Comparison of ENCODE assay signal across 1 cellular context in genomic region chr12:69359531-69360347, GRCh38.
TF ChIP-seq lines count a peak whose summit lies in the region.

TSS of gene YEATS4 (plus strand) at chr12:69359743. CDS start at chr12:69359973, 230 bp downstream.

TF ChIP-seq in HepG2, 621 proteins besides CTCF, POLR2A, EP300 and RAD21 (continued from another document and continues in another):
- peak; percentile 73 for TF ChIP-seq ZBED4 (CRISPR knock-in tag; IDR thresholded peaks at IDR 0.05; ENCODE audit: borderline replicate concordance)
- TF ChIP-seq NR2F2 (IDR thresholded peaks at IDR 0.05; ENCODE audit: borderline replicate concordance, low read depth), result no peak
- TF ChIP-seq ZNF275 (CRISPR knock-in tag; IDR thresholded peaks at IDR 0.05; ENCODE audit: borderline replicate concordance), result no peak
- TF ChIP-seq CREB3 (CRISPR knock-in tag; IDR thresholded peaks at IDR 0.05), result no peak
- TF ChIP-seq KDM2A (CRISPR knock-in tag; IDR thresholded peaks at IDR 0.05; ENCODE audit: borderline replicate concordance, low read depth), result peak; percentile 80; the same call in 1 of the 2 replicates
- TF ChIP-seq YY1 (IDR thresholded peaks at IDR 0.05; ENCODE audit: insufficient read depth, insufficient replicate concordance, low read depth, low read length), result peak; percentile 69
- no peak for TF ChIP-seq ZNF580 (CRISPR knock-in tag; IDR thresholded peaks at IDR 0.05; ENCODE audit: borderline replicate concordance, low read depth)
- no peak for TF ChIP-seq NFIB (CRISPR knock-in tag; IDR thresholded peaks at IDR 0.05; ENCODE audit: borderline replicate concordance)
- no peak for TF ChIP-seq ONECUT2 (CRISPR knock-in tag; IDR thresholded peaks at IDR 0.05)
- peak; percentile 81 for TF ChIP-seq ZNF800 (CRISPR knock-in tag; IDR thresholded peaks at IDR 0.05)
- no peak for TF ChIP-seq RBM39 (IDR thresholded peaks at IDR 0.05; ENCODE audit: low read depth, low read length, poor library complexity, severe bottlenecking)
- TF ChIP-seq JUNB (CRISPR knock-in tag; IDR thresholded peaks at IDR 0.05; ENCODE audit: borderline replicate concordance), result peak; percentile 14; the same call in 1 of the 2 replicates
- TF ChIP-seq MAZ (IDR thresholded peaks at IDR 0.05; ENCODE audit: borderline replicate concordance, low read depth, low read length), result 0 out of 2 replicates have a peak, but pooled peaks have one; percentile 32
- peak; percentile 62; the same call in 1 of the 2 replicates for TF ChIP-seq MAZ (CRISPR knock-in tag; IDR thresholded peaks at IDR 0.05; ENCODE audit: low read depth)
- no peak for TF ChIP-seq ZNF558 (CRISPR knock-in tag; IDR thresholded peaks at IDR 0.05; ENCODE audit: borderline replicate concordance)
- TF ChIP-seq FOXK2 (IDR thresholded peaks at IDR 0.05), result no peak
- TF ChIP-seq KDM1A (CRISPR knock-in tag; IDR thresholded peaks at IDR 0.05), result 0 out of 2 replicates have a peak, but pooled peaks have one; percentile 4
- TF ChIP-seq FOXA1 (IDR thresholded peaks at IDR 0.05), result no peak
- TF ChIP-seq FOXA1 (CRISPR knock-in tag; IDR thresholded peaks at IDR 0.05), result peak; percentile 52; the same call in 1 of the 2 replicates
- peak; percentile 89; the same call in 1 of the 2 replicates for TF ChIP-seq ZNF598 (CRISPR knock-in tag; IDR thresholded peaks at IDR 0.05; ENCODE audit: borderline replicate concordance)
- TF ChIP-seq ZNF256 (CRISPR knock-in tag; conservative IDR thresholded peaks at IDR 0.05), result 0 out of 2 replicates have a peak, but pooled peaks have one; percentile 61
- TF ChIP-seq KLF6 (CRISPR knock-in tag; IDR thresholded peaks at IDR 0.05), result peak; percentile 76
- TF ChIP-seq KMT2B (CRISPR knock-in tag; IDR thresholded peaks at IDR 0.05), result peak; percentile 86
- TF ChIP-seq SMC3 (IDR thresholded peaks at IDR 0.05; ENCODE audit: low read length), result no peak
- TF ChIP-seq ZNF510 (CRISPR knock-in tag; IDR thresholded peaks at IDR 0.05; ENCODE audit: low read depth), result no peak
- TF ChIP-seq ZFP36L1 (CRISPR knock-in tag; IDR thresholded peaks at IDR 0.05), result peak; percentile 64; the same call in 1 of the 2 replicates
- no peak for TF ChIP-seq ARID3A (IDR thresholded peaks at IDR 0.05; ENCODE audit: low read depth, low read length)
- no peak for TF ChIP-seq ZNF33B (CRISPR knock-in tag; IDR thresholded peaks at IDR 0.05)
- no peak for TF ChIP-seq ZNF496 (CRISPR knock-in tag; IDR thresholded peaks at IDR 0.05; ENCODE audit: insufficient replicate concordance)
- TF ChIP-seq ZNF207 (IDR thresholded peaks at IDR 0.05; ENCODE audit: borderline replicate concordance), result no peak
- 0 out of 2 replicates have a peak, but pooled peaks have one; percentile 35 for TF ChIP-seq SP2 (CRISPR knock-in tag; IDR thresholded peaks at IDR 0.05)
- TF ChIP-seq ZNF274 (CRISPR knock-in tag; IDR thresholded peaks at IDR 0.05), result peak; percentile 75; the same call in 1 of the 2 replicates
- TF ChIP-seq NFRKB (IDR thresholded peaks at IDR 0.05), result no peak
- TF ChIP-seq HIVEP1 (CRISPR knock-in tag; IDR thresholded peaks at IDR 0.05), result peak; percentile 97
- 0 out of 2 replicates have a peak, but pooled peaks have one; percentile 59 for TF ChIP-seq ZNF292 (CRISPR knock-in tag; IDR thresholded peaks at IDR 0.05; ENCODE audit: borderline replicate concordance, low read depth)
- peak; percentile 93 for TF ChIP-seq SIN3B (IDR thresholded peaks at IDR 0.05; ENCODE audit: low read length)
- TF ChIP-seq PAXIP1 (CRISPR knock-in tag; conservative IDR thresholded peaks at IDR 0.05), result peak; percentile 77
- peak; percentile 41 for TF ChIP-seq ZNF367 (CRISPR knock-in tag; IDR thresholded peaks at IDR 0.05; ENCODE audit: borderline replicate concordance)
- peak; percentile 62; the same call in 1 of the 2 replicates for TF ChIP-seq SALL2 (CRISPR knock-in tag; IDR thresholded peaks at IDR 0.05)
- 0 out of 2 replicates have a peak, but pooled peaks have one; percentile 71 for TF ChIP-seq ZNF616 (CRISPR knock-in tag; IDR thresholded peaks at IDR 0.05; ENCODE audit: low read depth)
- TF ChIP-seq RNF2 (conservative IDR thresholded peaks at IDR 0.05; ENCODE audit: low read depth), result peak; percentile 80
- TF ChIP-seq ZNF678 (CRISPR knock-in tag; IDR thresholded peaks at IDR 0.05), result 0 out of 2 replicates have a peak, but pooled peaks have one; percentile 62
- peak; percentile 53; the same call in 1 of the 2 replicates for TF ChIP-seq ZNF30 (CRISPR knock-in tag; IDR thresholded peaks at IDR 0.05)
- 0 out of 2 replicates have a peak, but pooled peaks have one; percentile 51 for TF ChIP-seq PAWR (CRISPR knock-in tag; IDR thresholded peaks at IDR 0.05; ENCODE audit: borderline replicate concordance)
- TF ChIP-seq FIP1L1 (IDR thresholded peaks at IDR 0.05; ENCODE audit: borderline replicate concordance, insufficient read depth, low read depth, low read length), result no peak
- TF ChIP-seq SNAPC2 (CRISPR knock-in tag; IDR thresholded peaks at IDR 0.05), result peak; percentile 92
- TF ChIP-seq ARID2 (CRISPR knock-in tag; IDR thresholded peaks at IDR 0.05; ENCODE audit: borderline replicate concordance), result peak; percentile 81; the same call in 1 of the 2 replicates
- TF ChIP-seq KDM5A (IDR thresholded peaks at IDR 0.05; ENCODE audit: borderline replicate concordance, low read length), result peak; percentile 29; the same call in 1 of the 2 replicates
- no peak for TF ChIP-seq PRDM15 (CRISPR knock-in tag; IDR thresholded peaks at IDR 0.05)
- TF ChIP-seq ATAD3A (CRISPR knock-in tag; IDR thresholded peaks at IDR 0.05), result no peak
- 0 out of 2 replicates have a peak, but pooled peaks have one; percentile 21 for TF ChIP-seq ZNF383 (CRISPR knock-in tag; IDR thresholded peaks at IDR 0.05; ENCODE audit: borderline replicate concordance)
